In the genomic region with DNA sequence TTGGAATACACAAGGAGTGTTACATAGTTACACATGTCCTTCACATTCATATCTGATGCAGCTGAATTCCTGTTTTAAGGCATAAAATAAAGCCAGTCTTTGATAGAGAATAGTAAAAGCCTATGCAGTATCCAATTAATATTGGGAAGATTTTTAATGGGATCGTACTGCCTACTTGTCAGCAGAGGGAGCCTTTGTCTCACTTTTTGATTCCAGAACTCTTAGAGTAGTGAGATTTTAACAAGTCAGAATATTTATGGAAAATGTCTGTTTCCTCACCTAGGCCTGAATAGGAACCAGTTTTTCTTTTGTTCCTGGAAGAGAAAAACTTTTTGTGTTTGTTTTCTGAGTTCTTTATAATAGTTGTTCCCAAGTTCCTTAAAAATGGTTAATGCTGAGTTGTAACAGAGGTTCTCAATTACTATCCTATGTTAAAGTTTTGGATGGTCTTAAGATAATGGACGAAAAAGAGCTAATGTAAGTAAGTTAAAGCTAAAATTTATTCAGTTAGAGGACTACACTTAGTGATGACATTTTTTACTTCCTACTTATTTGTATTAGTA, we compare ENCODE assay signal across 8 cellular contexts.
DNase-seq lines count a peak whose midpoint lies in the region; ATAC-seq and TF ChIP-seq lines count a peak whose summit lies in the region.

No MANE protein-coding gene starts in this region.

- H3K4me2 ChIP-seq in SU-DHL-6 (ENCODE audit: low read depth, low read length, poor library complexity, severe bottlenecking) = no peak overlapping the region

- DNase-seq in GM10248 (ENCODE audit: extremely low spot score) (peak; percentile 7), NCI-H1092 treated with DMSO at 0.1 percent for 48 hours (lab: John Stamatoyannopoulos, UW) (peak; percentile 72), glomerular endothelial cell (ENCODE audit: extremely low read depth, low read depth, low spot score) (peak; percentile 31), skeletal muscle cell (ENCODE audit: low read depth) (peak; percentile 22), ureter (ENCODE audit: low spot score) (no peak)

- no peaks in the 10 kb centered on the region for H3K9me2 ChIP-seq in SU-DHL-6 (replicated peaks; ENCODE audit: insufficient read depth, low read length)

- H3K9me3 ChIP-seq in SU-DHL-6 (ENCODE audit: insufficient read depth, low read length) = no peaks in the 10 kb centered on the region

- no peak overlapping the region for H3K4me3 ChIP-seq in SU-DHL-6 (ENCODE audit: insufficient read depth, low read length, poor library complexity, severe bottlenecking)
- H3K4me3 ChIP-seq in skeletal muscle cell (ENCODE audit: low read depth, low read length) = no peak overlapping the region

- TF ChIP-seq CTCF in GM10248 (IDR thresholded peaks at IDR 0.05; ENCODE audit: control extremely low read depth, extremely low read depth, low read depth, missing control alignments) (peak; percentile 40), SU-DHL-6 (IDR thresholded peaks at IDR 0.05; ENCODE audit: insufficient read depth, low read length, poor library complexity, severe bottlenecking) (peak; percentile 42)

- H3K36me3 ChIP-seq in SU-DHL-6 (ENCODE audit: low read length) = no peaks in the 10 kb centered on the region

- no peaks in the 10 kb centered on the region for H4K20me1 ChIP-seq in SU-DHL-6 (ENCODE audit: low read depth, low read length)

- no peaks in the 10 kb centered on the region for H3K27me3 ChIP-seq in SU-DHL-6 (ENCODE audit: low read length)

- no peaks in the 10 kb centered on the region for H3K79me2 ChIP-seq in SU-DHL-6 (ENCODE audit: insufficient read depth, low read length)

- H2AFZ ChIP-seq in SU-DHL-6 (ENCODE audit: low read depth, low read length, severe bottlenecking) = no peak overlapping the region

- H3F3A ChIP-seq in SU-DHL-6 (ENCODE audit: insufficient read depth) = no peaks in the 10 kb centered on the region

- CTCF ChIA-PET in GM10248 (lab: Yijun Ruan, JAX) = interaction anchor here (0.6 to 2.4 kb wide), 6 partner anchors 10 to 691 kb away, joined by 3 to 20 read pairs (median 4); no protein-coding TSS in a partner anchor

- POLR2A ChIA-PET in GM10248 (lab: Yijun Ruan, JAX) = no interaction called here

- H3K27ac ChIP-seq in SU-DHL-6 (ENCODE audit: low read depth, low read length) = no peak overlapping the region

- ATAC-seq in HG02852 (IDR thresholded peaks at IDR 0.05; ENCODE audit: unreplicated experiment) (no peak), HG03139 (IDR thresholded peaks at IDR 0.05; ENCODE audit: unreplicated experiment) (no peak)

- no peak overlapping the region for H3K9ac ChIP-seq in SU-DHL-6 (ENCODE audit: low read length)
